10 cellular contexts compared by ENCODE assay signal in the genomic region with DNA sequence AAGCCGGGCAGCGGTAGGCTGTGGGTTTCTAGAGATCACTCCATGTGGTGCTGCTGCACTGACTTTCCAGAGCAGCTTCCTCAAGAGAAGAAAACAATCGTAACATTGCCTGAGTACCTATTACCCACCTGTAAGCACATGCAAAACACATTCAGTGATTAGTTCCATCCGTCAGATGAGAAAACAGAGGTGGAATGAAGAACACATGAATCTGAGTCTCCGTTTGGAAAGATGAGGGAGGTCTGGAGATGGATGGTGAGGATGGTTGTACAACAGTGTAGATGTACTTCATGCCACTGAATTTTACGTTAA. TPM values are rescaled to one million over a fixed set of nuclear protein-coding genes. Genes with fewer than 3 reads are reported as not detected.
A peak's percentile ranks its signal among the peaks of the same experiment; 100 is the strongest.
DNase-seq lines count a peak whose midpoint lies in the region; ATAC-seq, FAIRE-seq and TF ChIP-seq lines count a peak whose summit lies in the region.
"Had no signal": no experiment of that assay in that cellular context is flagged by ENCODE, and none has a peak within 500 bp of the region (broad histone marks: within the 10 kb centered on the region; RNA-seq: fewer than 3 reads in every experiment).

No MANE protein-coding gene starts in this region.

- H3K79me2 ChIP-seq in astrocyte (ENCODE audit: insufficient read depth, low read length): no peaks in the 10 kb centered on the region

- H3K4me1 Mint-ChIP-seq in CD8-positive, alpha-beta T cell (ENCODE audit: low read depth): peaks cover 36% of the 10 kb centered on the region
- peaks cover 8% of the 10 kb centered on the region for H3K4me1 Mint-ChIP-seq in astrocyte (ENCODE audit: low read depth, unreplicated experiment)
- peaks cover 38% of the 10 kb centered on the region in 2 donors for H3K4me1 Mint-ChIP-seq in natural killer cell treated with Interleukin-12 subunit alpha and Interleukin-12 subunit beta and Interleukin-15 and Interleukin-18, amount 100 ng/mL, for 72 hours (ENCODE audit: low read depth in 2 of 2)

- H3K27ac ChIP-seq in CD8-positive, alpha-beta T cell (ENCODE audit: low read depth, low read length): no peak overlapping the region
- H3K27ac ChIP-seq in astrocyte (ENCODE audit: low read depth, low read length): no peak overlapping the region
- H3K27ac ChIP-seq: VCaP had no signal

- no peaks in the 10 kb centered on the region for H3K27me3 ChIP-seq in CD8-positive, alpha-beta T cell (ENCODE audit: insufficient read depth, low read length)
- peaks cover 3% of the 10 kb centered on the region for H3K27me3 ChIP-seq in astrocyte (ENCODE audit: insufficient read depth, low read length)

- CTCF ChIA-PET in CD8-positive, alpha-beta T cell (lab: Charles Lee): interaction anchor here (1.0 to 16.7 kb wide), 14 partner anchors 10 to 241 kb away, joined by 3 to 625 read pairs (median 8); partner anchors contain the start of genes SLCO2B1 and TPBGL

- H3K36me3 ChIP-seq in CD8-positive, alpha-beta T cell (ENCODE audit: insufficient read depth, low read length): no peaks in the 10 kb centered on the region
- no peaks in the 10 kb centered on the region for H3K36me3 ChIP-seq in astrocyte (ENCODE audit: insufficient read depth, low read length)

- peak overlapping the region; percentile 55 for H3K4me2 ChIP-seq in astrocyte (ENCODE audit: low read length)

- no peak for TF ChIP-seq CTCF in CD8-positive, alpha-beta T cell (IDR thresholded peaks at IDR 0.05)
- no peak for TF ChIP-seq CTCF in astrocyte (IDR thresholded peaks at IDR 0.05; ENCODE audit: insufficient read depth, low read depth, low read length)

- no peaks in the 10 kb centered on the region for H3K27me3 Mint-ChIP-seq in CD8-positive, alpha-beta T cell (ENCODE audit: low read depth)
- peaks cover 32% of the 10 kb centered on the region for H3K27me3 Mint-ChIP-seq in astrocyte (ENCODE audit: low read depth, unreplicated experiment)
- H3K27me3 Mint-ChIP-seq in natural killer cell treated with Interleukin-12 subunit alpha and Interleukin-12 subunit beta and Interleukin-15 and Interleukin-18, amount 100 ng/mL, for 72 hours: peaks cover 4 to 7% of the 10 kb centered on the region in 2 donors

- POLR2A ChIA-PET in CD8-positive, alpha-beta T cell (lab: Charles Lee): interaction anchor here (0.7 to 1.7 kb wide), 8 partner anchors 61 to 199 kb away, joined by 3 to 6 read pairs (median 4); no protein-coding TSS in a partner anchor

- H2AFZ ChIP-seq in astrocyte (ENCODE audit: low read depth, low read length): peak overlapping the region; percentile 58

- H3K9ac ChIP-seq in astrocyte (ENCODE audit: low read length): no peak overlapping the region

- FAIRE-seq in astrocyte (lab: Jason Lieb, UNC): no peak
- no peak for FAIRE-seq in HTR-8/SVneo (lab: Jason Lieb, UNC)

- no peaks in the 10 kb centered on the region for H3K36me3 Mint-ChIP-seq in CD8-positive, alpha-beta T cell
- peaks cover 4% of the 10 kb centered on the region for H3K36me3 Mint-ChIP-seq in astrocyte (ENCODE audit: low read depth, unreplicated experiment)
- no peaks in the 10 kb centered on the region for H3K36me3 Mint-ChIP-seq in natural killer cell treated with Interleukin-12 subunit alpha and Interleukin-12 subunit beta and Interleukin-15 and Interleukin-18, amount 100 ng/mL, for 72 hours

- H3K9me3 ChIP-seq in CD8-positive, alpha-beta T cell (ENCODE audit: low read length): no peaks in the 10 kb centered on the region
- no peaks in the 10 kb centered on the region for H3K9me3 ChIP-seq in astrocyte (ENCODE audit: insufficient read depth, low read depth, low read length)

- no peaks in the 10 kb centered on the region for H3K9me3 Mint-ChIP-seq in CD8-positive, alpha-beta T cell
- H3K9me3 Mint-ChIP-seq in astrocyte (ENCODE audit: unreplicated experiment): peaks cover 2% of the 10 kb centered on the region
- H3K9me3 Mint-ChIP-seq in natural killer cell treated with Interleukin-12 subunit alpha and Interleukin-12 subunit beta and Interleukin-15 and Interleukin-18, amount 100 ng/mL, for 72 hours: no peaks in the 10 kb centered on the region

- H4K20me1 ChIP-seq in astrocyte (ENCODE audit: insufficient read depth, low read length): no peaks in the 10 kb centered on the region

- H3K4me3 Mint-ChIP-seq in CD8-positive, alpha-beta T cell: peak overlapping the region; percentile 35
- H3K4me3 Mint-ChIP-seq in astrocyte (ENCODE audit: unreplicated experiment): no peak overlapping the region
- peak overlapping the region; percentile 89 for H3K4me3 Mint-ChIP-seq in natural killer cell treated with Interleukin-12 subunit alpha and Interleukin-12 subunit beta and Interleukin-15 and Interleukin-18, amount 100 ng/mL, for 72 hours

- no peak for DNase-seq in CD8-positive, alpha-beta T cell
- no peak for DNase-seq in Jurkat, Clone E6-1 (ENCODE audit: low read depth, low spot score)
- DNase-seq in astrocyte (ENCODE audit: low read depth): no peak
- DNase-seq in natural killer cell treated with Interleukin-12 subunit alpha and Interleukin-12 subunit beta and Interleukin-15 and Interleukin-18, amount 100 ng/mL, for 72 hours (ENCODE audit: low spot score): no peak
- DNase-seq in ACHN: no peak
- DNase-seq in HTR-8/SVneo (ENCODE audit: insufficient read length, low spot score): no peak

- H3K27ac Mint-ChIP-seq in CD8-positive, alpha-beta T cell: peak overlapping the region; percentile 79
- H3K27ac Mint-ChIP-seq in astrocyte (ENCODE audit: unreplicated experiment): peak overlapping the region; percentile 44
- peak overlapping the region; percentile 72 to 88 for H3K27ac Mint-ChIP-seq in natural killer cell treated with Interleukin-12 subunit alpha and Interleukin-12 subunit beta and Interleukin-15 and Interleukin-18, amount 100 ng/mL, for 72 hours

- intact Hi-C loops in CD8-positive, alpha-beta T cell (cut with DNase I, micrococcal nuclease): loop anchor here (1.0 to 5.0 kb wide), 4 partner anchors 98 to 389 kb away; no protein-coding TSS in a partner anchor

- no peak for ATAC-seq in CD8-positive, alpha-beta T cell
- no peak for ATAC-seq in natural killer cell treated with Interleukin-12 subunit alpha and Interleukin-12 subunit beta and Interleukin-15 and Interleukin-18, amount 100 ng/mL, for 72 hours
- no peak for ATAC-seq in HG03135 (IDR thresholded peaks at IDR 0.05; ENCODE audit: unreplicated experiment)

- H3K4me1 ChIP-seq in CD8-positive, alpha-beta T cell (ENCODE audit: insufficient read depth, low read length): peaks cover 30% of the 10 kb centered on the region
- peaks cover 8% of the 10 kb centered on the region for H3K4me1 ChIP-seq in astrocyte (ENCODE audit: insufficient read depth, low read length)

- in situ Hi-C loops in ACHN (cut with HindIII; ENCODE audit: low pct_ligation_motif_present, low pct_unique_long_range_greater_than_20kb, low sequenced_read_pairs): no loop called here

- H3K4me3 ChIP-seq in CD8-positive, alpha-beta T cell (ENCODE audit: low read depth, low read length): no peak overlapping the region
- H3K4me3 ChIP-seq in Jurkat, Clone E6-1 (ENCODE audit: low read length): peak overlapping the region; percentile 7; the same call in 1 of the 2 replicates
- no peak overlapping the region for H3K4me3 ChIP-seq in astrocyte (ENCODE audit: insufficient read depth, low read depth, low read length)

RNA-seq across cellular contexts. Expression of gene SLCO2B1, which starts 7.5 kb away (rescaled TPM):
- total RNA-seq in CD8-positive, alpha-beta T cell: not detected
- not detected for polyA plus RNA-seq in Jurkat, Clone E6-1 (2012; ENCODE audit: insufficient read depth, insufficient read length)
- 2.6 and 5.0 TPM in 2 replicates for total RNA-seq in astrocyte
- under 1 TPM in 1 of 2 donors, not detected in 1; 0.06 TPM for total RNA-seq in natural killer cell treated with Interleukin-12 subunit alpha and Interleukin-12 subunit beta and Interleukin-15 and Interleukin-18, amount 100 ng/mL, for 72 hours
- polyA plus RNA-seq: neural cell had no signal

RNA-seq across cellular contexts. Expression of gene OR2AT4, which starts 46.7 kb away (rescaled TPM):
- not detected for total RNA-seq in CD8-positive, alpha-beta T cell
- not detected for polyA plus RNA-seq in Jurkat, Clone E6-1 (2012; ENCODE audit: insufficient read depth, insufficient read length)
- not detected in 2 replicates for total RNA-seq in astrocyte
- not detected for total RNA-seq in natural killer cell treated with Interleukin-12 subunit alpha and Interleukin-12 subunit beta and Interleukin-15 and Interleukin-18, amount 100 ng/mL, for 72 hours
- total RNA-seq: subcutaneous adipose tissue had no signal
- polyA plus RNA-seq: neural cell had no signal
